21 cellular contexts compared by ENCODE assay signal in the genomic region with DNA sequence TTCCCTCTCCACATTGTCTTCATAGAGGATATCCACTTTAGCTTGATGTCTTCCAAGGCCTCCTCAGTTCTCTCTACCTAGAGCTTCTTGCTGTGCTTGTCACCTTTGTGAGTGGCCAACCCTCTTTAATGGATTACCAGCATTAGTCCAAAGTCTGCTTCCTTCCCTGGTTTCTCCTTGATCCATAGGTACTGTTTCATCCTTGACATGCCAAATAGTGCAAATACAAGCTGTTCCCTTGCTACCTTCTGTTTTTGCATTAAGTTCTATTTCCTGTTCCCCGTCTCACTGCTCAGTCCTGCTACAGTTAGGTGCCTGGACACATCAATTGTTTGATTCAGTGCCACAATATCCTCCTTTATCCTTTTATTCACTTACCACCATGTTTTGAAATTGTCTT.
"Had no signal": no experiment of that assay in that cellular context is flagged by ENCODE, and none has a peak within 500 bp of the region (broad histone marks: within the 10 kb centered on the region; RNA-seq: fewer than 3 reads in every experiment).

No MANE protein-coding gene starts in this region.

- H3K9me3 Mint-ChIP-seq: activated naive CD8-positive, alpha-beta T cell treated with anti-CD3 and anti-CD28 coated beads for 36 hours; activated T-helper 17 cell treated with anti-CD3 and anti-CD28 coated beads, Interleukin-2, amount 50 U/mL, for 72 hours; effector memory CD8-positive, alpha-beta T cell; stimulated activated naive CD8-positive, alpha-beta T cell treated with anti-CD3 and anti-CD28 coated beads, Interleukin-15, amount 100 ng/mL, for 72 hours; T-helper 2 cell treated with Interferon-gamma antibody and Interleukin-4, amounts not matched to agents 5 μg/mL and 100 μg/mL, for 36 hours had no signal

- H3K79me2 ChIP-seq: parathyroid adenoma had no signal

- H3K27ac ChIP-seq: dorsolateral prefrontal cortex, esophagus muscularis mucosa, gastrocnemius medialis, parathyroid adenoma, tibial nerve had no signal

- H2AFZ ChIP-seq: parathyroid adenoma had no signal

- H3K27me3 ChIP-seq: dorsolateral prefrontal cortex, esophagus muscularis mucosa, gastrocnemius medialis, tibial nerve had no signal

- H3K27ac Mint-ChIP-seq: activated naive CD8-positive, alpha-beta T cell treated with anti-CD3 and anti-CD28 coated beads for 36 hours; activated T-helper 17 cell treated with anti-CD3 and anti-CD28 coated beads, Interleukin-2, amount 50 U/mL, for 72 hours; effector memory CD8-positive, alpha-beta T cell; nephron progenitor cell; stimulated activated naive CD8-positive, alpha-beta T cell treated with anti-CD3 and anti-CD28 coated beads, Interleukin-15, amount 100 ng/mL, for 72 hours; T-helper 2 cell treated with Interferon-gamma antibody and Interleukin-4, amounts not matched to agents 5 μg/mL and 100 μg/mL, for 36 hours had no signal

- H3K4me1 Mint-ChIP-seq: nephron progenitor cell had no signal

- H3K4me1 ChIP-seq: esophagus muscularis mucosa, gastrocnemius medialis, parathyroid adenoma, tibial nerve had no signal

- H3K9ac ChIP-seq: parathyroid adenoma had no signal

- H3K27me3 Mint-ChIP-seq: activated naive CD8-positive, alpha-beta T cell treated with anti-CD3 and anti-CD28 coated beads for 36 hours; activated T-helper 17 cell treated with anti-CD3 and anti-CD28 coated beads, Interleukin-2, amount 50 U/mL, for 72 hours; effector memory CD8-positive, alpha-beta T cell; stimulated activated naive CD8-positive, alpha-beta T cell treated with anti-CD3 and anti-CD28 coated beads, Interleukin-15, amount 100 ng/mL, for 72 hours had no signal

- ATAC-seq: activated T-helper 17 cell treated with anti-CD3 and anti-CD28 coated beads, Interleukin-2, amount 50 U/mL, for 72 hours; effector memory CD8-positive, alpha-beta T cell; gastrocnemius medialis; right cardiac atrium; stimulated activated naive CD8-positive, alpha-beta T cell treated with anti-CD3 and anti-CD28 coated beads, Interleukin-15, amount 100 ng/mL, for 72 hours had no signal

- H3K4me3 ChIP-seq: dorsolateral prefrontal cortex, esophagus muscularis mucosa, gastrocnemius medialis, tibial nerve had no signal

- DNase-seq: activated naive CD8-positive, alpha-beta T cell treated with anti-CD3 and anti-CD28 coated beads for 36 hours; activated T-cell treated with anti-CD3 and anti-CD28 coated beads, Interleukin-2, amount 50 U/mL, for 1 hour; central memory CD4-positive, alpha-beta T cell; dorsolateral prefrontal cortex; effector memory CD8-positive, alpha-beta T cell; gastrocnemius medialis; head of caudate nucleus; midbrain; nephron progenitor cell; right cardiac atrium; stimulated activated CD4-positive, alpha-beta T cell treated with anti-CD3 and anti-CD28 coated beads, Interleukin-1b, Interleukin-23, amount 100 ng/mL, for 48 hours; stimulated activated naive CD8-positive, alpha-beta T cell treated with anti-CD3 and anti-CD28 coated beads, Interleukin-15, amount 100 ng/mL, for 72 hours had no signal

- FAIRE-seq: astrocyte, colon, islet of Langerhans, TTC549 had no signal

- H3K4me3 Mint-ChIP-seq: activated naive CD8-positive, alpha-beta T cell treated with anti-CD3 and anti-CD28 coated beads for 36 hours; activated T-helper 17 cell treated with anti-CD3 and anti-CD28 coated beads, Interleukin-2, amount 50 U/mL, for 72 hours; effector memory CD8-positive, alpha-beta T cell; nephron progenitor cell; stimulated activated naive CD8-positive, alpha-beta T cell treated with anti-CD3 and anti-CD28 coated beads, Interleukin-15, amount 100 ng/mL, for 72 hours; T-helper 2 cell treated with Interferon-gamma antibody and Interleukin-4, amounts not matched to agents 5 μg/mL and 100 μg/mL, for 36 hours had no signal
